17 cellular contexts compared by ENCODE assay signal in the genomic region with DNA sequence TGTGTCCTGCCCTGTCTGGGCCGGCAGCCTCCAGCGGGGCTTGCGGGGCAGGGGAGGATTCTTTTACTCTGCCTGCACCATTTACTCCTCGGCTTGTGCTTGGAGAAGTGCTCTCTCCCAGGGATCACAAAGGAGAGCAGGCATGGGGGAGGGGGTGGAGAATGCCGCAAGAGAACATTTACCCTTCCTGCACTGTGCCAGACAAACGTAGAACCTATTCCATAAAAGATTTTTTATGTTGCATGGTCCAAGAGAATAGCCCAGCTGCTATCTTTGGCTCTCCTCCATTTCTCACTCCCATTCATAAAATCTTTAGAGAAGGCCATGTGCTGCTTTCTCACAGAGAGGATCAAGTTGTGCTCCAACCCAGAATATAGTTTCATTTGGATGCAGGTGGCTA.
DNase-seq lines count a peak whose midpoint lies in the region; ATAC-seq, FAIRE-seq and TF ChIP-seq lines count a peak whose summit lies in the region.
"Had no signal": no experiment of that assay in that cellular context is flagged by ENCODE, and none has a peak within 500 bp of the region (broad histone marks: within the 10 kb centered on the region; RNA-seq: fewer than 3 reads in every experiment).

No MANE protein-coding gene starts in this region.

- peaks cover 28% of the 10 kb centered on the region for H3K27me3 Mint-ChIP-seq in WTC11 (ENCODE audit: low read depth)

- H3K36me3 Mint-ChIP-seq in WTC11 = peaks cover 7% of the 10 kb centered on the region

- ATAC-seq in pancreas (peak; percentile 93 to 96 (median 94)), GM18858 (IDR thresholded peaks at IDR 0.05; ENCODE audit: unreplicated experiment) (no peak), aorta (ENCODE audit: low FRiP score) (no peak), WTC11 (no peak)
- ATAC-seq: esophagus mucosa had no signal

- CTCF ChIA-PET in WTC11 (lab: Charles Lee) = interaction anchor here (1.6 kb wide), 1 partner anchor 20 kb away, joined by 9 read pairs; no protein-coding TSS in a partner anchor

- H3K9me3 ChIP-seq in pancreas = no peaks in the 10 kb centered on the region
- no peaks in the 10 kb centered on the region for H3K9me3 ChIP-seq in aorta (ENCODE audit: control insufficient read depth, low read length)
- H3K9me3 ChIP-seq: Caco-2 had no signal

- H3K36me3 ChIP-seq in pancreas (no peaks in the 10 kb centered on the region), aorta (ENCODE audit: control insufficient read depth in 1 of 2, insufficient read depth in 2 of 2, low read length in 1 of 2) (no peaks in the 10 kb centered on the region)
- H3K36me3 ChIP-seq: WERI-Rb-1 had no signal

- H3K9me3 Mint-ChIP-seq in WTC11 = peaks cover 7% of the 10 kb centered on the region

- WGBS in pancreas, 2 donors = 23 to 29% methylated on average over 6 of the region's 6 CpGs
- WGBS in aorta, 2 donors = 8 to 9% methylated on average over 6 of the region's 6 CpGs

- DNase-seq in NCI-H1092 (lab: John Stamatoyannopoulos, UW) = peak; percentile 85
- DNase-seq in NCI-H2171 (lab: John Stamatoyannopoulos, UW) = peak; percentile 6
- DNase-seq in dedifferentiated amniotic fluid mesenchymal stem cell (ENCODE audit: extremely low spot score) = peak; percentile 14
- peak in 4 of 6 donors; percentile 58 to 82 (median 76) for DNase-seq in pancreas
- no peak for DNase-seq in GM13976 (ENCODE audit: low spot score)
- DNase-seq in aorta = no peak
- no peak for DNase-seq in WTC11 (ENCODE audit: low spot score)
- DNase-seq: activated effector memory CD4-positive, alpha-beta T cell treated with Interleukin-2 at 50 U/mL for 16 hours; amniotic stem cell; Caco-2; dermis blood vessel endothelial cell; NCI-H82; RPMI8226; WERI-Rb-1 had no signal

- H3K4me1 Mint-ChIP-seq in WTC11 = peaks cover 16% of the 10 kb centered on the region

- H3K4me3 ChIP-seq in pancreas (no peak overlapping the region), aorta (ENCODE audit: low read length in 2 of 2) (no peak overlapping the region)

- H3K27ac ChIP-seq in pancreas (no peak overlapping the region), aorta (ENCODE audit: low read depth in 1 of 2, low read length in 2 of 2) (no peak overlapping the region)
- H3K27ac ChIP-seq: WERI-Rb-1 had no signal

- intact Hi-C loops in pancreas (cut with DNase I) = no loop called here
- intact Hi-C loops in aorta (cut with DNase I) = loop anchor here in 1 of 2 donors (5.0 kb wide), 1 partner anchor 465 kb away; no protein-coding TSS in a partner anchor

- POLR2A ChIA-PET in WTC11 (lab: Charles Lee) = interaction anchor here (0.7 kb wide), 1 partner anchor 55 kb away, joined by 3 read pairs; no protein-coding TSS in a partner anchor

- peaks cover 3 to 6% (median 5%) of the 10 kb centered on the region in 3 donors for H3K4me1 ChIP-seq in pancreas
- no peaks in the 10 kb centered on the region for H3K4me1 ChIP-seq in aorta (ENCODE audit: control insufficient read depth in 1 of 2, insufficient read depth in 2 of 2, low read length in 2 of 2)

- TF ChIP-seq CTCF in pancreas (IDR thresholded peaks at IDR 0.05) (no peak), GM13976 (IDR thresholded peaks at IDR 0.05; ENCODE audit: borderline replicate concordance, control extremely low read depth, extremely low read depth, insufficient read depth, missing control alignments) (no peak), WTC11 (IDR thresholded peaks at IDR 0.05) (no peak)

- H3K27me3 ChIP-seq in pancreas (no peaks in the 10 kb centered on the region), aorta (ENCODE audit: control insufficient read depth in 1 of 2, insufficient read depth in 2 of 2, low read length in 1 of 2) (no peaks in the 10 kb centered on the region)

- no peak overlapping the region for H3K4me3 Mint-ChIP-seq in WTC11

- in situ Hi-C loops in GM13976 (cut with MboI; ENCODE audit: low sequenced_read_pairs, unreplicated experiment) = loop anchor here (25.0 kb wide), 1 partner anchor 1590 kb away; no protein-coding TSS in a partner anchor

- H3K27ac Mint-ChIP-seq in WTC11 = no peak overlapping the region

- no peak for FAIRE-seq in pancreas (lab: Jason Lieb, UNC)
- FAIRE-seq: GM18507 had no signal

TF ChIP-seq in WTC11, 78 proteins besides CTCF, POLR2A, EP300 and RAD21 (continues in another document):
- no peak for TF ChIP-seq ZNF416 (CRISPR knock-in tag; IDR thresholded peaks at IDR 0.05)
- TF ChIP-seq RORB (CRISPR knock-in tag; IDR thresholded peaks at IDR 0.05) = no peak
- TF ChIP-seq, protein P1, sequence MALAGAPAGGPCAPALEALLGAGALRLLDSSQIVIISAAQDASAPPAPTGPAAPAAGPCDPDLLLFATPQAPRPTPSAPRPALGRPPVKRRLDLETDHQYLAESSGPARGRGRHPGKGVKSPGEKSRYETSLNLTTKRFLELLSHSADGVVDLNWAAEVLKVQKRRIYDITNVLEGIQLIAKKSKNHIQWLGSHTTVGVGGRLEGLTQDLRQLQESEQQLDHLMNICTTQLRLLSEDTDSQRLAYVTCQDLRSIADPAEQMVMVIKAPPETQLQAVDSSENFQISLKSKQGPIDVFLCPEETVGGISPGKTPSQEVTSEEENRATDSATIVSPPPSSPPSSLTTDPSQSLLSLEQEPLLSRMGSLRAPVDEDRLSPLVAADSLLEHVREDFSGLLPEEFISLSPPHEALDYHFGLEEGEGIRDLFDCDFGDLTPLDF (CRISPR knock-in tag; IDR thresholded peaks at IDR 0.05) = no peak
- TF ChIP-seq IRF2 (CRISPR knock-in tag; IDR thresholded peaks at IDR 0.05; ENCODE audit: borderline replicate concordance, low read depth) = no peak
- no peak for TF ChIP-seq HMGA2 (CRISPR knock-in tag; IDR thresholded peaks at IDR 0.05)
- TF ChIP-seq, protein P2, sequence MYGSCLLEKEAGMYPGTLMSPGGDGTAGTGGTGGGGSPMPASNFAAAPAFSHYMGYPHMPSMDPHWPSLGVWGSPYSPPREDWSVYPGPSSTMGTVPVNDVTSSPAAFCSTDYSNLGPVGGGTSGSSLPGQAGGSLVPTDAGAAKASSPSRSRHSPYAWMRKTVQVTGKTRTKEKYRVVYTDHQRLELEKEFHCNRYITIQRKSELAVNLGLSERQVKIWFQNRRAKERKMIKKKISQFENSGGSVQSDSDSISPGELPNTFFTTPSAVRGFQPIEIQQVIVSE (CRISPR knock-in tag; IDR thresholded peaks at IDR 0.05; ENCODE audit: borderline replicate concordance) = no peak
- TF ChIP-seq, protein P3, sequence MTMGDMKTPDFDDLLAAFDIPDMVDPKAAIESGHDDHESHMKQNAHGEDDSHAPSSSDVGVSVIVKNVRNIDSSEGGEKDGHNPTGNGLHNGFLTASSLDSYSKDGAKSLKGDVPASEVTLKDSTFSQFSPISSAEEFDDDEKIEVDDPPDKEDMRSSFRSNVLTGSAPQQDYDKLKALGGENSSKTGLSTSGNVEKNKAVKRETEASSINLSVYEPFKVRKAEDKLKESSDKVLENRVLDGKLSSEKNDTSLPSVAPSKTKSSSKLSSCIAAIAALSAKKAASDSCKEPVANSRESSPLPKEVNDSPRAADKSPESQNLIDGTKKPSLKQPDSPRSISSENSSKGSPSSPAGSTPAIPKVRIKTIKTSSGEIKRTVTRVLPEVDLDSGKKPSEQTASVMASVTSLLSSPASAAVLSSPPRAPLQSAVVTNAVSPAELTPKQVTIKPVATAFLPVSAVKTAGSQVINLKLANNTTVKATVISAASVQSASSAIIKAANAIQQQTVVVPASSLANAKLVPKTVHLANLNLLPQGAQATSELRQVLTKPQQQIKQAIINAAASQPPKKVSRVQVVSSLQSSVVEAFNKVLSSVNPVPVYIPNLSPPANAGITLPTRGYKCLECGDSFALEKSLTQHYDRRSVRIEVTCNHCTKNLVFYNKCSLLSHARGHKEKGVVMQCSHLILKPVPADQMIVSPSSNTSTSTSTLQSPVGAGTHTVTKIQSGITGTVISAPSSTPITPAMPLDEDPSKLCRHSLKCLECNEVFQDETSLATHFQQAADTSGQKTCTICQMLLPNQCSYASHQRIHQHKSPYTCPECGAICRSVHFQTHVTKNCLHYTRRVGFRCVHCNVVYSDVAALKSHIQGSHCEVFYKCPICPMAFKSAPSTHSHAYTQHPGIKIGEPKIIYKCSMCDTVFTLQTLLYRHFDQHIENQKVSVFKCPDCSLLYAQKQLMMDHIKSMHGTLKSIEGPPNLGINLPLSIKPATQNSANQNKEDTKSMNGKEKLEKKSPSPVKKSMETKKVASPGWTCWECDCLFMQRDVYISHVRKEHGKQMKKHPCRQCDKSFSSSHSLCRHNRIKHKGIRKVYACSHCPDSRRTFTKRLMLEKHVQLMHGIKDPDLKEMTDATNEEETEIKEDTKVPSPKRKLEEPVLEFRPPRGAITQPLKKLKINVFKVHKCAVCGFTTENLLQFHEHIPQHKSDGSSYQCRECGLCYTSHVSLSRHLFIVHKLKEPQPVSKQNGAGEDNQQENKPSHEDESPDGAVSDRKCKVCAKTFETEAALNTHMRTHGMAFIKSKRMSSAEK (CRISPR knock-in tag; IDR thresholded peaks at IDR 0.05; ENCODE audit: borderline replicate concordance) = no peak
- TF ChIP-seq, protein P4, sequence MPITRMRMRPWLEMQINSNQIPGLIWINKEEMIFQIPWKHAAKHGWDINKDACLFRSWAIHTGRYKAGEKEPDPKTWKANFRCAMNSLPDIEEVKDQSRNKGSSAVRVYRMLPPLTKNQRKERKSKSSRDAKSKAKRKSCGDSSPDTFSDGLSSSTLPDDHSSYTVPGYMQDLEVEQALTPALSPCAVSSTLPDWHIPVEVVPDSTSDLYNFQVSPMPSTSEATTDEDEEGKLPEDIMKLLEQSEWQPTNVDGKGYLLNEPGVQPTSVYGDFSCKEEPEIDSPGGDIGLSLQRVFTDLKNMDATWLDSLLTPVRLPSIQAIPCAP (CRISPR knock-in tag; IDR thresholded peaks at IDR 0.05) = no peak
- TF ChIP-seq, protein P5, sequence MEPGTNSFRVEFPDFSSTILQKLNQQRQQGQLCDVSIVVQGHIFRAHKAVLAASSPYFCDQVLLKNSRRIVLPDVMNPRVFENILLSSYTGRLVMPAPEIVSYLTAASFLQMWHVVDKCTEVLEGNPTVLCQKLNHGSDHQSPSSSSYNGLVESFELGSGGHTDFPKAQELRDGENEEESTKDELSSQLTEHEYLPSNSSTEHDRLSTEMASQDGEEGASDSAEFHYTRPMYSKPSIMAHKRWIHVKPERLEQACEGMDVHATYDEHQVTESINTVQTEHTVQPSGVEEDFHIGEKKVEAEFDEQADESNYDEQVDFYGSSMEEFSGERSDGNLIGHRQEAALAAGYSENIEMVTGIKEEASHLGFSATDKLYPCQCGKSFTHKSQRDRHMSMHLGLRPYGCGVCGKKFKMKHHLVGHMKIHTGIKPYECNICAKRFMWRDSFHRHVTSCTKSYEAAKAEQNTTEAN (CRISPR knock-in tag; IDR thresholded peaks at IDR 0.05) = no peak

Comparison
In these comparisons a context has a peak if more than half of its experiments do, and no peak if none do; other contexts are left out.
1. DNase-seq: peak in NCI-H1092 (single experiment), NCI-H2171 (single experiment), dedifferentiated amniotic fluid mesenchymal stem cell (single experiment) and pancreas (4 of 6); none in GM13976 (single experiment), aorta (0 of 2) and WTC11 (single experiment).
2. ATAC-seq: peak in pancreas (4 of 4); none in GM18858 (single experiment), aorta (single experiment) and WTC11 (single experiment).